In the genomic region with DNA sequence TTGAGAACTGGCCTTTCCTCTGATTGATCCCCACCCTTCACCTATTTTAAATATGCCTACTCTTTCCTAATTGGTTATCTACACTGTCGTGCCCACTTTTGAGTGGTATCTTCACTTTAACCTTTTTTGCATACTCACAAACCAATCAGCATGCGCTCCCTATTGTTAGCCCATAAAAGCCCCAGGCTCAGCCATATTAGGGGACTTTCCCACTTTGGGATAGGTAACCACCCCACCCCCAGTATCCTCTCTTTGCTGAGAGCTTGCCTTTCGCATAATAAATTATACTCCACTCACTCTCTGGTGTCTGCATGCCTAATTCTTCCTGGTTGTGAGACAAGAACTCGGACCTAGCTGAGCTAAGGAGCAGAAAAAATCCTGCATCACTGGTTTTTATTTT, we compare ENCODE assay signal across 21 cellular contexts.
"Had no signal": no experiment of that assay in that cellular context is flagged by ENCODE, and none has a peak within 500 bp of the region (broad histone marks: within the 10 kb centered on the region; RNA-seq: fewer than 3 reads in every experiment).

No MANE protein-coding gene starts in this region.

- ATAC-seq: activated CD4-positive, CD25-positive, alpha-beta regulatory T cell treated with anti-CD3 and anti-CD28 coated beads, Interleukin-2, amount 50 U/mL, for 24 hours; activated CD8-positive, alpha-beta memory T cell treated with anti-CD3 and anti-CD28 coated beads, Interleukin-2, amount 10 ng/mL, durations not matched to agents 7 days and 5 days; activated CD8-positive, alpha-beta T cell treated with anti-CD3 and anti-CD28 coated beads for 36 hours; heart left ventricle; left lobe of liver had no signal

- DNase-seq: activated CD4-positive, alpha-beta T cell treated with anti-CD3 and anti-CD28 coated beads, Interleukin-2, amount 10 ng/mL, durations not matched to agents 24 days and 14 days; activated CD8-positive, alpha-beta memory T cell treated with anti-CD3 and anti-CD28 coated beads, Interleukin-2, amount 10 ng/mL, durations not matched to agents 7 days and 5 days; activated CD8-positive, alpha-beta T cell treated with anti-CD3 and anti-CD28 coated beads for 36 hours; activated naive CD8-positive, alpha-beta T cell treated with anti-CD3 and anti-CD28 coated beads, Interleukin-2, amount 10 ng/mL, durations not matched to agents 7 days and 5 days; activated T-cell treated with anti-CD3 and anti-CD28 coated beads for 4 hours; amygdala; cortex of kidney; heart left ventricle; naive B cell; stimulated activated CD4-positive, alpha-beta T cell treated with anti-CD3 and anti-CD28 coated beads, Interleukin-2, amount 100 ng/mL, for 48 hours; stimulated activated CD8-positive, alpha-beta memory T cell treated with anti-CD3 and anti-CD28 coated beads, Interleukin-4, amount 100 ng/mL, for 48 hours; stimulated activated naive CD4-positive, alpha-beta T cell; testis; trophoblast cell; uterus had no signal

- H3K4me1 Mint-ChIP-seq: activated CD4-positive, alpha-beta T cell treated with anti-CD3 and anti-CD28 coated beads, Interleukin-2, amount 10 ng/mL, durations not matched to agents 24 days and 14 days; activated naive CD8-positive, alpha-beta T cell treated with anti-CD3 and anti-CD28 coated beads, Interleukin-2, amount 10 ng/mL, durations not matched to agents 7 days and 5 days; naive B cell had no signal

- H3K27ac ChIP-seq: heart left ventricle, testis, uterus, VCaP had no signal

- H3K4me3 Mint-ChIP-seq: activated CD4-positive, alpha-beta T cell treated with anti-CD3 and anti-CD28 coated beads, Interleukin-2, amount 10 ng/mL, durations not matched to agents 24 days and 14 days; activated CD8-positive, alpha-beta memory T cell treated with anti-CD3 and anti-CD28 coated beads, Interleukin-2, amount 10 ng/mL, durations not matched to agents 7 days and 5 days; activated CD8-positive, alpha-beta T cell treated with anti-CD3 and anti-CD28 coated beads for 36 hours; activated naive CD8-positive, alpha-beta T cell treated with anti-CD3 and anti-CD28 coated beads, Interleukin-2, amount 10 ng/mL, durations not matched to agents 7 days and 5 days; naive B cell; T-helper 2 cell treated with Interferon-gamma antibody and Interleukin-4, amounts not matched to agents 5 μg/mL and 100 μg/mL, for 36 hours had no signal

- H3K4me1 ChIP-seq: heart left ventricle, testis, uterus had no signal

- H3K27me3 ChIP-seq: heart left ventricle, testis, uterus had no signal

- H3K27me3 Mint-ChIP-seq: activated CD4-positive, alpha-beta T cell treated with anti-CD3 and anti-CD28 coated beads, Interleukin-2, amount 10 ng/mL, durations not matched to agents 24 days and 14 days; activated CD8-positive, alpha-beta memory T cell treated with anti-CD3 and anti-CD28 coated beads, Interleukin-2, amount 10 ng/mL, durations not matched to agents 7 days and 5 days; activated CD8-positive, alpha-beta T cell treated with anti-CD3 and anti-CD28 coated beads for 36 hours; activated naive CD8-positive, alpha-beta T cell treated with anti-CD3 and anti-CD28 coated beads, Interleukin-2, amount 10 ng/mL, durations not matched to agents 7 days and 5 days; naive B cell; progenitor cell of endocrine pancreas had no signal

- H3K4me3 ChIP-seq: heart left ventricle, lung, testis, uterus had no signal

- H3K27ac Mint-ChIP-seq: activated CD4-positive, alpha-beta T cell treated with anti-CD3 and anti-CD28 coated beads, Interleukin-2, amount 10 ng/mL, durations not matched to agents 24 days and 14 days; activated CD8-positive, alpha-beta memory T cell treated with anti-CD3 and anti-CD28 coated beads, Interleukin-2, amount 10 ng/mL, durations not matched to agents 7 days and 5 days; activated CD8-positive, alpha-beta T cell treated with anti-CD3 and anti-CD28 coated beads for 36 hours; activated naive CD8-positive, alpha-beta T cell treated with anti-CD3 and anti-CD28 coated beads, Interleukin-2, amount 10 ng/mL, durations not matched to agents 7 days and 5 days; T-helper 2 cell treated with Interferon-gamma antibody and Interleukin-4, amounts not matched to agents 5 μg/mL and 100 μg/mL, for 36 hours had no signal

- H3K9me3 ChIP-seq: testis, uterus had no signal

- H3K36me3 ChIP-seq: heart left ventricle, uterus had no signal
